12 cellular contexts compared by ENCODE assay signal in the genomic region with DNA sequence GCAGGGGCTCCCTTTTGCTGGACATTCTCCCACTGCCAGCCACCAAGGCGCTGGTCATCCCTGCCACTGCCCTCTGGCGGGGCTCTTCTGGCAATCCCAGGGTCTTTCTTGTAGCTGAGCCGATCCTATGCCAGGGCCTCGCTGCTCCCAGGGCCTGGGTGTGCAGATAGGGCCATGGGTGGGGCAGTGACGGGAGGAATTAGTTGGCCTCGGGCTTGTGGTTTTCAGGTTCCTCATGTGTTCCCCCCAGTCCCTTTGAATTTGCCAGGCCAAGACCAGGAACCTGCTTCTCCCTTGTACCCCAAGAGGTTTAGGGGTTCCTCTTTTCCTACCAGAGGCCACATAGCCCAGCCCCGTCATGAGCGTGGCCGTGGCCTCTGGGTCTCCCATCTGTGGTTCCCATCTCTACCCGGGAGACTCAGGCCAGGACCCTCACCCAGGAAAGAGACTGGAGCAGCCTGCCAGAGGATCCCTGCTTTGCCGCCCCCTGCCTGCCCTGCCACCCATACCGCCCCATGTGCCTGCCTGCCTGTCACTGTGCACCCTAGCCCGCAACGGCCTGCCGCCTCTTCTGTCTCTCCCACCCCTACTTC. TPM values are rescaled to one million over a fixed set of nuclear protein-coding genes. Genes with fewer than 3 reads are reported as not detected.
DNase-seq lines count a peak whose midpoint lies in the region; ATAC-seq lines count a peak whose summit lies in the region.
"Had no signal": no experiment of that assay in that cellular context is flagged by ENCODE, and none has a peak within 500 bp of the region (broad histone marks: within the 10 kb centered on the region; RNA-seq: fewer than 3 reads in every experiment).

No MANE protein-coding gene starts in this region.

- ATAC-seq in central memory CD8-positive, alpha-beta T cell (replicated peaks; ENCODE audit: extremely low read depth, poor library complexity, severe bottlenecking): no peak
- no peak for ATAC-seq in natural killer cell treated with Interleukin-12 subunit alpha and Interleukin-12 subunit beta and Interleukin-15 and Interleukin-18, amount 100 ng/mL, for 72 hours
- no peak for ATAC-seq in HG02610 (IDR thresholded peaks at IDR 0.05; ENCODE audit: unreplicated experiment)

- H3K36me3 Mint-ChIP-seq in T-helper 2 cell treated with Interferon-gamma antibody and Interleukin-4, amounts not matched to agents 5 μg/mL and 100 μg/mL, for 36 hours (ENCODE audit: low read depth): peaks cover 45% of the 10 kb centered on the region
- peaks cover 28% of the 10 kb centered on the region for H3K36me3 Mint-ChIP-seq in central memory CD8-positive, alpha-beta T cell (ENCODE audit: insufficient read depth)
- H3K36me3 Mint-ChIP-seq in natural killer cell treated with Interleukin-12 subunit alpha and Interleukin-12 subunit beta and Interleukin-15 and Interleukin-18, amount 100 ng/mL, for 72 hours: peaks cover 30% of the 10 kb centered on the region

- no peak overlapping the region for H3K4me3 Mint-ChIP-seq in T-helper 2 cell treated with Interferon-gamma antibody and Interleukin-4, amounts not matched to agents 5 μg/mL and 100 μg/mL, for 36 hours
- H3K4me3 Mint-ChIP-seq in central memory CD8-positive, alpha-beta T cell: no peak overlapping the region
- H3K4me3 Mint-ChIP-seq in natural killer cell treated with Interleukin-12 subunit alpha and Interleukin-12 subunit beta and Interleukin-15 and Interleukin-18, amount 100 ng/mL, for 72 hours: peak overlapping the region; percentile 77

- peaks cover 21% of the 10 kb centered on the region for H3K4me1 Mint-ChIP-seq in T-helper 2 cell treated with Interferon-gamma antibody and Interleukin-4, amounts not matched to agents 5 μg/mL and 100 μg/mL, for 36 hours (ENCODE audit: low read depth)
- H3K4me1 Mint-ChIP-seq in central memory CD8-positive, alpha-beta T cell: peaks cover 42% of the 10 kb centered on the region
- peaks cover 51% of the 10 kb centered on the region in 2 donors for H3K4me1 Mint-ChIP-seq in natural killer cell treated with Interleukin-12 subunit alpha and Interleukin-12 subunit beta and Interleukin-15 and Interleukin-18, amount 100 ng/mL, for 72 hours (ENCODE audit: low read depth in 2 of 2)

- no peaks in the 10 kb centered on the region for H3K27me3 Mint-ChIP-seq in T-helper 2 cell treated with Interferon-gamma antibody and Interleukin-4, amounts not matched to agents 5 μg/mL and 100 μg/mL, for 36 hours (ENCODE audit: low read depth)
- no peaks in the 10 kb centered on the region for H3K27me3 Mint-ChIP-seq in central memory CD8-positive, alpha-beta T cell
- no peaks in the 10 kb centered on the region for H3K27me3 Mint-ChIP-seq in natural killer cell treated with Interleukin-12 subunit alpha and Interleukin-12 subunit beta and Interleukin-15 and Interleukin-18, amount 100 ng/mL, for 72 hours

- H3K27ac Mint-ChIP-seq in T-helper 2 cell treated with Interferon-gamma antibody and Interleukin-4, amounts not matched to agents 5 μg/mL and 100 μg/mL, for 36 hours: peak overlapping the region; percentile 78
- H3K27ac Mint-ChIP-seq in central memory CD8-positive, alpha-beta T cell (ENCODE audit: low read depth): peak overlapping the region; percentile 81
- H3K27ac Mint-ChIP-seq in natural killer cell treated with Interleukin-12 subunit alpha and Interleukin-12 subunit beta and Interleukin-15 and Interleukin-18, amount 100 ng/mL, for 72 hours: peak overlapping the region; percentile 65 to 84

- DNase-seq in T-helper 2 cell treated with Interferon-gamma antibody and Interleukin-4, amounts not matched to agents 5 μg/mL and 100 μg/mL, for 36 hours (ENCODE audit: low spot score): no peak
- DNase-seq in T-helper 2 cell: no peak
- peak; percentile 52 to 69 for DNase-seq in NOMO-1 (lab: John Stamatoyannopoulos, UW; ENCODE audit: unreplicated experiment in 2 of 2)
- no peak for DNase-seq in central memory CD8-positive, alpha-beta T cell (ENCODE audit: low spot score in 2 of 2)
- DNase-seq in natural killer cell treated with Interleukin-12 subunit alpha and Interleukin-12 subunit beta and Interleukin-15 and Interleukin-18, amount 100 ng/mL, for 72 hours (ENCODE audit: low spot score): no peak
- DNase-seq in NCI-H345 (lab: John Stamatoyannopoulos, UW): no peak
- no peak for DNase-seq in posterior cingulate gyrus
- DNase-seq: amniotic stem cell, NCI-H524, SJCRH30, thyroid gland had no signal

- intact Hi-C loops in posterior cingulate gyrus (cut with DNase I): no loop called here

- no peaks in the 10 kb centered on the region for H3K9me3 Mint-ChIP-seq in T-helper 2 cell treated with Interferon-gamma antibody and Interleukin-4, amounts not matched to agents 5 μg/mL and 100 μg/mL, for 36 hours
- no peaks in the 10 kb centered on the region for H3K9me3 Mint-ChIP-seq in central memory CD8-positive, alpha-beta T cell
- H3K9me3 Mint-ChIP-seq in natural killer cell treated with Interleukin-12 subunit alpha and Interleukin-12 subunit beta and Interleukin-15 and Interleukin-18, amount 100 ng/mL, for 72 hours: peaks cover 4% of the 10 kb centered on the region

RNA-seq across cellular contexts. Expression of gene TMED1, which starts 26.2 kb away (rescaled TPM):
- total RNA-seq in natural killer cell treated with Interleukin-12 subunit alpha and Interleukin-12 subunit beta and Interleukin-15 and Interleukin-18, amount 100 ng/mL, for 72 hours: 10 to 100 TPM; 15.2 to 24.1 TPM

RNA-seq across cellular contexts. Expression of gene C19orf38, which starts 38.4 kb away (rescaled TPM):
- 10 to 100 TPM in 1 of 2 donors, 1 to 10 TPM in 1; 2.7 to 12.0 TPM for total RNA-seq in natural killer cell treated with Interleukin-12 subunit alpha and Interleukin-12 subunit beta and Interleukin-15 and Interleukin-18, amount 100 ng/mL, for 72 hours
- total RNA-seq: SJCRH30 had no signal

Comparison
In these comparisons a context has a peak if more than half of its experiments do, and no peak if none do; other contexts are left out.
1. DNase-seq: peak in NOMO-1 (2 of 2); none in T-helper 2 cell treated with Interferon-gamma antibody and Interleukin-4, amounts not matched to agents 5 μg/mL and 100 μg/mL, for 36 hours (single experiment), T-helper 2 cell (0 of 5), central memory CD8-positive, alpha-beta T cell (0 of 2), natural killer cell treated with Interleukin-12 subunit alpha and Interleukin-12 subunit beta and Interleukin-15 and Interleukin-18, amount 100 ng/mL, for 72 hours (single experiment), NCI-H345 (single experiment) and posterior cingulate gyrus (0 of 10).
2. Peak in every context shown above with its lines, with median percentiles within 50 percentile points of each other: H3K27ac Mint-ChIP-seq.